19 cellular contexts compared by ENCODE assay signal in genomic region chr11:35540526-35540925, GRCh38. TPM values are rescaled to one million over a fixed set of nuclear protein-coding genes. Genes with fewer than 3 reads are reported as not detected.
DNase-seq lines count a peak whose midpoint lies in the region; ATAC-seq and TF ChIP-seq lines count a peak whose summit lies in the region.
"Had no signal": no experiment of that assay in that cellular context is flagged by ENCODE, and none has a peak within 500 bp of the region (broad histone marks: within the 10 kb centered on the region; RNA-seq: fewer than 3 reads in every experiment).

No MANE protein-coding gene starts in this region.

- peak overlapping the region in 1 of 2 experiments; percentile 87; a peak in 2 of 4 replicates for H3K27ac ChIP-seq in SK-N-SH (ENCODE audit: low read depth in 2 of 2, low read length in 1 of 2)
- H3K27ac ChIP-seq in VCaP: peak overlapping the region; percentile 66
- H3K27ac ChIP-seq in uterus: peak overlapping the region; percentile 75 to 81
- H3K27ac ChIP-seq: pancreas had no signal

- TF ChIP-seq POLR2A in uterus (IDR thresholded peaks at IDR 0.05): no peak

- no peak overlapping the region for H3K9ac ChIP-seq in SK-N-SH

- TF ChIP-seq CTCF in SK-N-SH (IDR thresholded peaks at IDR 0.05) (no peak), VCaP (conservative IDR thresholded peaks at IDR 0.05) (no peak), uterus (IDR thresholded peaks at IDR 0.05) (no peak)

- no peak overlapping the region for H2AFZ ChIP-seq in SK-N-SH (ENCODE audit: low read depth)

- no peak for ATAC-seq in SK-N-SH treated with all-trans-retinoic acid at 6 μM for 48 hours
- ATAC-seq in HG02623 (IDR thresholded peaks at IDR 0.05; ENCODE audit: unreplicated experiment): no peak
- ATAC-seq: activated CD8-positive, alpha-beta T cell treated with anti-CD3 and anti-CD28 coated beads, Interleukin-2, amount 10 ng/mL, durations not matched to agents 7 days and 5 days; activated T-cell treated with anti-CD3 and anti-CD28 coated beads, Interleukin-2, amount 50 U/mL, for 72 hours; left colon; T-cell had no signal

- TF ChIP-seq RAD21 in SK-N-SH (IDR thresholded peaks at IDR 0.05; ENCODE audit: low read length): no peak

- H3K4me3 ChIP-seq in SK-N-SH (ENCODE audit: low read depth in 2 of 2, low read length in 1 of 2) (no peak overlapping the region), uterus (no peak overlapping the region)
- H3K4me3 ChIP-seq: esophagus squamous epithelium, pancreas had no signal

- H3K36me3 ChIP-seq in SK-N-SH (replicated peaks in 1 of 2; ENCODE audit: control insufficient read depth in 1 of 2, insufficient read depth in 2 of 2, low read length in 1 of 2): no peaks in the 10 kb centered on the region
- H3K36me3 ChIP-seq in uterus: no peaks in the 10 kb centered on the region
- H3K36me3 ChIP-seq: esophagus squamous epithelium, pancreas had no signal

- no peak for DNase-seq in SK-N-SH
- peak; percentile 43 for DNase-seq in glomerular visceral epithelial cell (ENCODE audit: extremely low spot score)
- DNase-seq in uterus: peak in 1 of 2 donors; percentile 28
- no peak for DNase-seq in foreskin melanocyte
- no peak for DNase-seq in NCI-H510A treated with DMSO at 0.1 percent for 48 hours (lab: John Stamatoyannopoulos, UW)
- DNase-seq: 8988T; activated CD8-positive, alpha-beta T cell treated with anti-CD3 and anti-CD28 coated beads, Interleukin-2, amount 10 ng/mL, durations not matched to agents 7 days and 5 days; activated T-cell treated with anti-CD3 and anti-CD28 coated beads, Interleukin-2, amount 50 U/mL, for 72 hours; CD4-positive, alpha-beta T cell; DMS53; esophagus squamous epithelium; Kasumi-1; pancreas; stimulated activated CD4-positive, alpha-beta T cell treated with anti-CD3 and anti-CD28 coated beads, Interleukin-4, amount 100 ng/mL, for 24 hours; T-cell had no signal

- H3K79me2 ChIP-seq in SK-N-SH (ENCODE audit: insufficient read depth): no peaks in the 10 kb centered on the region

- peaks cover 19% of the 10 kb centered on the region for H3F3A ChIP-seq in SK-N-SH (replicated peaks; ENCODE audit: insufficient read depth)

- H4K20me1 ChIP-seq in SK-N-SH (ENCODE audit: insufficient read depth): no peaks in the 10 kb centered on the region

- intact Hi-C loops in uterus (cut with DNase I; ENCODE audit: low total_unique reads): no loop called here

- no peak for TF ChIP-seq EP300 in SK-N-SH (IDR thresholded peaks at IDR 0.05; ENCODE audit: borderline replicate concordance in 1 of 2, low read depth in 1 of 2, low read length in 1 of 2)

- H3K4me2 ChIP-seq in SK-N-SH: no peak overlapping the region

- no peaks in the 10 kb centered on the region for H3K9me3 ChIP-seq in SK-N-SH
- H3K9me3 ChIP-seq in uterus: no peaks in the 10 kb centered on the region
- H3K9me3 ChIP-seq: esophagus squamous epithelium, pancreas had no signal

- CTCF ChIA-PET in SK-N-SH (lab: Yijun Ruan, JAX): no interaction called here

- H3K4me1 ChIP-seq in SK-N-SH (ENCODE audit: control insufficient read depth in 1 of 2, insufficient read depth in 2 of 2, low read depth in 1 of 2, low read length in 1 of 2) (peaks cover 7 to 27% of the 10 kb centered on the region in 2 experiments), uterus (peaks cover 6 to 17% of the 10 kb centered on the region in 2 donors)
- H3K4me1 ChIP-seq: pancreas had no signal

- no peaks in the 10 kb centered on the region for H3K27me3 ChIP-seq in SK-N-SH (ENCODE audit: insufficient read depth)
- no peaks in the 10 kb centered on the region for H3K27me3 ChIP-seq in uterus
- H3K27me3 ChIP-seq: esophagus squamous epithelium, pancreas had no signal

- WGBS in SK-N-SH (ENCODE audit: low lambda C conversion rate): 88% methylated on average over 3 of the region's 3 CpGs

- H3K9me2 ChIP-seq in SK-N-SH: no peaks in the 10 kb centered on the region

- POLR2A ChIA-PET in SK-N-SH (lab: Yijun Ruan, JAX): no interaction called here

TF ChIP-seq in SK-N-SH, 30 proteins besides CTCF, POLR2A, EP300 and RAD21:
- no peak for TF ChIP-seq CHD2 (IDR thresholded peaks at IDR 0.05; ENCODE audit: low read length, partially characterized antibody)
- TF ChIP-seq FOSL2 (IDR thresholded peaks at IDR 0.05; ENCODE audit: borderline replicate concordance, low read depth): no peak
- peak; percentile 46; the same call in 1 of the 2 replicates for TF ChIP-seq PBX3 (IDR thresholded peaks at IDR 0.05)
- TF ChIP-seq ELF1 (IDR thresholded peaks at IDR 0.05): no peak
- TF ChIP-seq MEF2A (IDR thresholded peaks at IDR 0.05; ENCODE audit: borderline replicate concordance, low read depth): no peak
- no peak for TF ChIP-seq FOXM1 (IDR thresholded peaks at IDR 0.05; ENCODE audit: low read depth)
- no peak for TF ChIP-seq YY1 (IDR thresholded peaks at IDR 0.05; ENCODE audit: low read depth)
- peak; percentile 64 for TF ChIP-seq TCF12 (IDR thresholded peaks at IDR 0.05)
- 0 out of 2 replicates have a peak, but pooled peaks have one; percentile 21 for TF ChIP-seq TEAD4 (IDR thresholded peaks at IDR 0.05; ENCODE audit: borderline replicate concordance, insufficient read depth)
- TF ChIP-seq RXRA (IDR thresholded peaks at IDR 0.05; ENCODE audit: borderline replicate concordance, low read depth): no peak
- 0 out of 2 replicates have a peak, but pooled peaks have one; percentile 10 for TF ChIP-seq JUND (IDR thresholded peaks at IDR 0.05)
- TF ChIP-seq RFX5 (IDR thresholded peaks at IDR 0.05; ENCODE audit: low read length): no peak
- TF ChIP-seq, protein P1, sequence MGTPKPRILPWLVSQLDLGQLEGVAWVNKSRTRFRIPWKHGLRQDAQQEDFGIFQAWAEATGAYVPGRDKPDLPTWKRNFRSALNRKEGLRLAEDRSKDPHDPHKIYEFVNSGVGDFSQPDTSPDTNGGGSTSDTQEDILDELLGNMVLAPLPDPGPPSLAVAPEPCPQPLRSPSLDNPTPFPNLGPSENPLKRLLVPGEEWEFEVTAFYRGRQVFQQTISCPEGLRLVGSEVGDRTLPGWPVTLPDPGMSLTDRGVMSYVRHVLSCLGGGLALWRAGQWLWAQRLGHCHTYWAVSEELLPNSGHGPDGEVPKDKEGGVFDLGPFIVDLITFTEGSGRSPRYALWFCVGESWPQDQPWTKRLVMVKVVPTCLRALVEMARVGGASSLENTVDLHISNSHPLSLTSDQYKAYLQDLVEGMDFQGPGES (IDR thresholded peaks at IDR 0.05; ENCODE audit: low read depth, low read length): no peak

TF ChIP-seq in SK-N-SH treated with all-trans-retinoic acid at 6 μM for 48 hours, 23 proteins besides CTCF, POLR2A, EP300 and RAD21 (continues in another document):
- TF ChIP-seq ZNF8 (CRISPR knock-in tag; IDR thresholded peaks at IDR 0.05): no peak
- no peak for TF ChIP-seq GLIS3 (CRISPR knock-in tag; IDR thresholded peaks at IDR 0.05)
- no peak for TF ChIP-seq OSR1 (CRISPR knock-in tag; IDR thresholded peaks at IDR 0.05)
- TF ChIP-seq BACH2 (CRISPR knock-in tag; IDR thresholded peaks at IDR 0.05; ENCODE audit: borderline replicate concordance): no peak
- TF ChIP-seq ZFP3 (CRISPR knock-in tag; IDR thresholded peaks at IDR 0.05): no peak
- TF ChIP-seq SNAI2 (CRISPR knock-in tag; IDR thresholded peaks at IDR 0.05): no peak
- no peak for TF ChIP-seq PATZ1 (CRISPR knock-in tag; IDR thresholded peaks at IDR 0.05; ENCODE audit: borderline replicate concordance)
- TF ChIP-seq ZC3H10 (CRISPR knock-in tag; IDR thresholded peaks at IDR 0.05): no peak
- no peak for TF ChIP-seq TSHZ2 (CRISPR knock-in tag; IDR thresholded peaks at IDR 0.05)
- TF ChIP-seq RARB (CRISPR knock-in tag; IDR thresholded peaks at IDR 0.05): no peak
- no peak for TF ChIP-seq ARNTL (CRISPR knock-in tag; IDR thresholded peaks at IDR 0.05; ENCODE audit: borderline replicate concordance, low read depth)
- no peak for TF ChIP-seq TOX (CRISPR knock-in tag; IDR thresholded peaks at IDR 0.05; ENCODE audit: borderline replicate concordance)
- no peak for TF ChIP-seq ZNF565 (CRISPR knock-in tag; conservative IDR thresholded peaks at IDR 0.05; ENCODE audit: low read depth)

RNA-seq across cellular contexts. Expression of gene PAMR1, which starts 15.1 kb away (rescaled TPM):
- 0.31 and 0.42 TPM in 2 replicates for polyA plus RNA-seq in SK-N-SH (2012; rRNA removed)
- 0.21 and 0.30 TPM in 2 replicates for polyA plus RNA-seq in SK-N-SH (2012; cell fraction: cytosol; rRNA removed)
- 1.2 and 1.6 TPM in 2 replicates for polyA plus RNA-seq in SK-N-SH (2012; cell fraction: nucleus; rRNA removed)
- total RNA-seq in uterus: 100 to 1,000 TPM in 1 of 4 donors, 10 to 100 TPM in 3; 26.8 to 172 (median 53.6) TPM
- total RNA-seq: activated CD8-positive, alpha-beta T cell treated with anti-CD3 and anti-CD28 coated beads, Interleukin-2, amount 10 ng/mL, durations not matched to agents 7 days and 5 days; activated T-cell treated with anti-CD3 and anti-CD28 coated beads, Interleukin-2, amount 50 U/mL, for 72 hours; CD4-positive, alpha-beta T cell had no signal
